ENCODE assay signal across 9 cellular contexts in the genomic region with DNA sequence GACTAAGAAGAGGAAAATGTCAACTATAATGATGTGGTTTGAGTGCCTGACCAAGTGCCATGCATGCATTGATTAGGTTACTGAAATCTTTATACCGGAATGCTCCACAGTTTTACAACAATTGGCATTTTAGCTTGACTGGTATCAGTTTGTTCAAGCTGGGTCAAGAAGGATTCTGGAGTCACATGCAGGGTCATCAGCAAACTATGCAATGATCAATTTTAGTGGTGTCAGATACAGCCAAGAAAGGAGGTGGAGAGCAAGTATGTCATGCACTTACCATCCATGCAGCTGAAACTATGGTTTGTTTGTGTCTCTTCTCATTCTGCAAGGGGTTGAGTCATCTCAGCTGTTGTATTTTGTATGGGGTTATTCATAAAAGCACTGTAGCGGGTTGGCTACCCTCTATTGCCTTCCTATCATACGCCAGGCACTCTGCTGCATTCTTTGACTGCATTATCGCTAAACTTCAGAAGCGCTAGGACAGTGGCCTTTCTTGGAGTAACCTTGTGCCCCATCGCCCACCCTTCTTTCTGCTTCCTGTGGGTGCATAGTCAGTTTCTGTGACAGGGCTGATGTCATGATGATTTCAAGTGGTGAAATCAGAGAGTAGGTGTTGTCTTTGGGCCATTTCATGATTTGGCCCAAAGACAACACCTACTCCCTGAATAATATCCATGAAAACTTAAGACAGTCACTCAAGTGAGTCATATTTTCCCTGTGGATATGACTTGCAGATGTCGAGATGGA.
DNase-seq lines count a peak whose midpoint lies in the region; TF ChIP-seq lines count a peak whose summit lies in the region.
"Had no signal": no experiment of that assay in that cellular context is flagged by ENCODE, and none has a peak within 500 bp of the region (broad histone marks: within the 10 kb centered on the region; RNA-seq: fewer than 3 reads in every experiment).

No MANE protein-coding gene starts in this region.

- DNase-seq in GM04503 (ENCODE audit: low read depth) = peak; percentile 89
- peak; percentile 71 for DNase-seq in RKO (ENCODE audit: low spot score)
- peak; percentile 67 for DNase-seq in epithelial cell of esophagus (ENCODE audit: low read depth)
- peak; percentile 63 for DNase-seq in putamen (ENCODE audit: low spot score)
- DNase-seq in middle frontal gyrus (ENCODE audit: extremely low spot score, low spot score) = no peak
- no peak for DNase-seq in activated effector memory CD4-positive, alpha-beta T cell treated with Interleukin-2 at 50 U/mL for 16 hours
- no peak for DNase-seq in GM19238 (ENCODE audit: insufficient read length, low spot score)
- DNase-seq: KBM-7, PC-9 had no signal

- H3K4me3 ChIP-seq in epithelial cell of esophagus (ENCODE audit: low read length) = no peak overlapping the region
- H3K4me3 ChIP-seq: PC-9 had no signal

- no peak for TF ChIP-seq CTCF in epithelial cell of esophagus (IDR thresholded peaks at IDR 0.05; ENCODE audit: insufficient read depth, low read depth, low read length, missing control alignments)

Comparison
In these comparisons a context has a peak if more than half of its experiments do, and no peak if none do; other contexts are left out.
1. DNase-seq: peak in GM04503 (single experiment), RKO (single experiment), epithelial cell of esophagus (single experiment) and putamen (single experiment); none in middle frontal gyrus (single experiment), activated effector memory CD4-positive, alpha-beta T cell treated with Interleukin-2 at 50 U/mL for 16 hours (single experiment) and GM19238 (single experiment).